In the genomic region with DNA sequence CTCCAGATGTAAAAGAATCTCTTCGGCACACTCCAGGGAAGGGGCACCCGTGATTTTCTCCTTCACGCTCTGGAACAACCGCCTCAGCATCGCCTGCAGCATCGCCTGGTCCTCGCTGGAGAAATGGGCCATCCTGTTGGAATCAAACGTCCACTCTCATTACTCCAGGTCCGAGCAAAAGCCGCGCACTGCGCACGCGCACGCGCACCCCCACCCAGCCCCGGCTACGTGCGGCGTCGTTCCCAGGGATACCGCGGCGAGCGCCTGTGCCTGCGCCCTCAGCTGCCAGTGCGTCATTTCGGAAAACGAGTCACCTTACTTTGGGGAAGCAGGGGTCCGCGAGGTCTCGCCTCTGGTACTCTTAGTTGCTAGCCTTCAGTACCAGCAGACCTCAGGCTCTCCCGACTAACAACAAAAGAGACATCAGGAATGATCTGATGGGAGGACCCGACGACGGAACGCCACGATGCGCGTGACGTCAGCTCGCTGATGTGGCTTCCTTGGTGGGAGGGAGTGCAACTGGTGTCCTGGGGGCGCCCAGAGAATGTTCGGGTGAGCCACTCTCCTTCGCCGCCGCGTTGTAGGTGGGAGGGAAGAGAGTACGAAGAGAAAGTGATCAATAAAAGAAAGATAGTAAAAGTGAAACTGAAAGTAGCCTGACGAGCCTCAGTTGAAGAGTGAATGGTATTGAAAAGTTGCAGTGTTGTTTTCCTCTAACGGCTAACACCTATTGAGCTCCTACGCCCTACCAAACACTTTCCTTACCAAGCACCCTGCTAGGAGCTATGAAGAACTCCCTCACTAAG, we compare ENCODE assay signal across 8 cellular contexts. TPM values are rescaled to one million over a fixed set of nuclear protein-coding genes. Genes with fewer than 3 reads are reported as not detected.
A peak's percentile ranks its signal among the peaks of the same experiment; 100 is the strongest.
DNase-seq lines count a peak whose midpoint lies in the region; ATAC-seq and TF ChIP-seq lines count a peak whose summit lies in the region.

A gene with protein sequence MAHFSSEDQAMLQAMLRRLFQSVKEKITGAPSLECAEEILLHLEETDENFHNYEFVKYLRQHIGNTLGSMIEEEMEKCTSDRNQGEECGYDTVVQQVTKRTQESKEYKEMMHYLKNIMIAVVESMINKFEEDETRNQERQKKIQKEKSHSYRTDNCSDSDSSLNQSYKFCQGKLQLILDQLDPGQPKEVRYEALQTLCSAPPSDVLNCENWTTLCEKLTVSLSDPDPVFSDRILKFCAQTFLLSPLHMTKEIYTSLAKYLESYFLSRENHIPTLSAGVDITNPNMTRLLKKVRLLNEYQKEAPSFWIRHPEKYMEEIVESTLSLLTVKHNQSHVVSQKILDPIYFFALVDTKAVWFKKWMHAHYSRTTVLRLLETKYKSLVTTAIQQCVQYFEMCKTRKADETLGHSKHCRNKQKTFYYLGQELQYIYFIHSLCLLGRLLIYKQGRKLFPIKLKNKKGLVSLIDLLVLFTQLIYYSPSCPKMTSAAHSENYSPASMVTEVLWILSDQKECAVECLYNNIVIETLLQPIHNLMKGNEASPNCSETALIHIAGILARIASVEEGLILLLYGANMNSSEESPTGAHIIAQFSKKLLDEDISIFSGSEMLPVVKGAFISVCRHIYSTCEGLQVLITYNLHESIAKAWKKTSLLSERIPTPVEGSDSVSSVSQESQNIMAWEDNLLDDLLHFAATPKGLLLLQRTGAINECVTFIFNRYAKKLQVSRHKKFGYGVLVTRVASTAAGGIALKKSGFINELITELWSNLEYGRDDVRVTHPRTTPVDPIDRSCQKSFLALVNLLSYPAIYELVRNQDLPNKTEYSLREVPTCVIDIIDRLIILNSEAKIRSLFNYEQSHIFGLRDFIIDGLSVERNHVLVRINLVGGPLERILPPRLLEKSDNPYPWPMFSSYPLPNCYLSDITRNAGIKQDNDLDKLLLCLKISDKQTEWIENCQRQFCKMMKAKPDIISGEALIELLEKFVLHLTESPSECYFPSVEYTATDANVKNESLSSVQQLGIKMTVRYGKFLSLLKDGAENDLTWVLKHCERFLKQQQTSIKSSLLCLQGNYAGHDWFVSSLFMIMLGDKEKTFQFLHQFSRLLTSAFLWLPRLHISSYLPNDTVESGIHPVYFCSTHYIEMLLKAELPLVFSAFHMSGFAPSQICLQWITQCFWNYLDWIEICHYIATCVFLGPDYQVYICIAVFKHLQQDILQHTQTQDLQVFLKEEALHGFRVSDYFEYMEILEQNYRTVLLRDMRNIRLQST (minus strand): TSS at position 182 of the 806 bp plus-strand sequence. CDS start 50 bp downstream, at position 132.

- peaks cover 8 to 11% of the 10 kb centered on the region in 2 donors for H3K36me3 Mint-ChIP-seq in activated naive CD4-positive, alpha-beta T cell treated with anti-CD3 and anti-CD28 coated beads, Interleukin-2, amount 50 U/mL, for 72 hours

- TF ChIP-seq CTCF in GM10248 (IDR thresholded peaks at IDR 0.05; ENCODE audit: control extremely low read depth, extremely low read depth, low read depth, missing control alignments): no peak

- POLR2A ChIA-PET in GM10248 (lab: Yijun Ruan, JAX): no interaction called here

- CTCF ChIA-PET in GM10248 (lab: Yijun Ruan, JAX): interaction anchor here (1.1 to 1.5 kb wide), 3 partner anchors 15 to 279 kb away, joined by 3 to 4 read pairs (median 3); no protein-coding TSS in a partner anchor

- H3K27ac Mint-ChIP-seq in activated naive CD4-positive, alpha-beta T cell treated with anti-CD3 and anti-CD28 coated beads, Interleukin-2, amount 50 U/mL, for 72 hours: peak within 1 kb of the TSS; percentile 96 to 99

- H3K27ac ChIP-seq in temporal lobe (ENCODE audit: low read depth, low read length): peak within 1 kb of the TSS; percentile 92

- H3K9me3 Mint-ChIP-seq in activated naive CD4-positive, alpha-beta T cell treated with anti-CD3 and anti-CD28 coated beads, Interleukin-2, amount 50 U/mL, for 72 hours: no peaks in the 10 kb centered on the region

- DNase-seq in GM10248 (ENCODE audit: extremely low spot score) (peak; percentile 92), NCI-H1092 (lab: John Stamatoyannopoulos, UW) (peak; percentile 74), glomerular visceral epithelial cell (ENCODE audit: extremely low spot score) (peak; percentile 91), occipital lobe (lab: John Stamatoyannopoulos, UW) (peak; percentile 89)
- DNase-seq in activated naive CD4-positive, alpha-beta T cell treated with anti-CD3 and anti-CD28 coated beads, Interleukin-2, amount 50 U/mL, for 72 hours (ENCODE audit: low spot score in 2 of 2): peak; percentile 86 to 93

- ATAC-seq in HG02610 (IDR thresholded peaks at IDR 0.05; ENCODE audit: unreplicated experiment) (peak; percentile 93), SK-N-SH treated with all-trans-retinoic acid at 6 μM for 48 hours (peak; percentile 98)
- ATAC-seq in activated naive CD4-positive, alpha-beta T cell treated with anti-CD3 and anti-CD28 coated beads, Interleukin-2, amount 50 U/mL, for 72 hours: peak; percentile 94

TF ChIP-seq in SK-N-SH treated with all-trans-retinoic acid at 6 μM for 48 hours, 23 proteins besides CTCF, POLR2A, EP300 and RAD21:
- TF ChIP-seq, protein P1, sequence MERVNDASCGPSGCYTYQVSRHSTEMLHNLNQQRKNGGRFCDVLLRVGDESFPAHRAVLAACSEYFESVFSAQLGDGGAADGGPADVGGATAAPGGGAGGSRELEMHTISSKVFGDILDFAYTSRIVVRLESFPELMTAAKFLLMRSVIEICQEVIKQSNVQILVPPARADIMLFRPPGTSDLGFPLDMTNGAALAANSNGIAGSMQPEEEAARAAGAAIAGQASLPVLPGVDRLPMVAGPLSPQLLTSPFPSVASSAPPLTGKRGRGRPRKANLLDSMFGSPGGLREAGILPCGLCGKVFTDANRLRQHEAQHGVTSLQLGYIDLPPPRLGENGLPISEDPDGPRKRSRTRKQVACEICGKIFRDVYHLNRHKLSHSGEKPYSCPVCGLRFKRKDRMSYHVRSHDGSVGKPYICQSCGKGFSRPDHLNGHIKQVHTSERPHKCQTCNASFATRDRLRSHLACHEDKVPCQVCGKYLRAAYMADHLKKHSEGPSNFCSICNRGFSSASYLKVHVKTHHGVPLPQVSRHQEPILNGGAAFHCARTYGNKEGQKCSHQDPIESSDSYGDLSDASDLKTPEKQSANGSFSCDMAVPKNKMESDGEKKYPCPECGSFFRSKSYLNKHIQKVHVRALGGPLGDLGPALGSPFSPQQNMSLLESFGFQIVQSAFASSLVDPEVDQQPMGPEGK (CRISPR knock-in tag; IDR thresholded peaks at IDR 0.05; ENCODE audit: borderline replicate concordance): peak; percentile 81; the same call in 1 of the 2 replicates
- TF ChIP-seq CSDC2 (CRISPR knock-in tag; IDR thresholded peaks at IDR 0.05) (0 out of 2 replicates have a peak, but pooled peaks have one; percentile 64), ZFP3 (CRISPR knock-in tag; IDR thresholded peaks at IDR 0.05) (no peak)

RNA-seq across cellular contexts. Expression of the gene that starts here (rescaled TPM):
- total RNA-seq in activated naive CD4-positive, alpha-beta T cell treated with anti-CD3 and anti-CD28 coated beads, Interleukin-2, amount 50 U/mL, for 72 hours: 10 to 100 TPM in 1 of 2 donors, 1 to 10 TPM in 1; 8.4 to 12.6 TPM
- total RNA-seq in occipital lobe (48.4 TPM), temporal lobe (32.2 TPM)

Comparison
In these comparisons a context has a peak if more than half of its experiments do, and no peak if none do; other contexts are left out.
1. Peak in every context shown above with its lines: DNase-seq, ATAC-seq and H3K27ac ChIP-seq.